In the genomic region with DNA sequence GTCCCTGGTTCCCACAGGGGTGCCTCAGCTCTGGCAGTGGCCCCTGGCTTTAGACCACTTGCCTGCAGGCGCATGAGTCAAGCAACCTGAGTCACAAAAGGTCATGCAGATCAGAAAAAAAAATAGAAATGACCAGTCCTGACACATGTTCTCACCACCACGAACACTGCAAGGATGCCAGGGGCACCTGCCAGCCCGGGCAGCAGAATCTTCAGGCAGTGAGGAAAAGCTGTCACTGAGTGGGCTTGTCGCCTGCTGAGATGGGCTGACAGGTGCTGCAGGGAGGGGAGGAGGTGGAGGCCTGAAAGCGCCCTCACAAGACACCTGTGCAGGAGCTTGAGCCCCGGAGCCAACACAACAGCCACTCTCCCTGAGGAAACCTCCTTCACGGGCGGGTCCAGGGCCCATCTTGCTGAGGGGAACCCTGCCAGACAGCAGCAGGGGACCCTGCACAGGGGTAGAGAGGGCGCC, we compare ENCODE assay signal across 15 cellular contexts. TPM values are rescaled to one million over a fixed set of nuclear protein-coding genes. Genes with fewer than 3 reads are reported as not detected.
"Had no signal": no experiment of that assay in that cellular context is flagged by ENCODE, and none has a peak within 500 bp of the region (broad histone marks: within the 10 kb centered on the region; RNA-seq: fewer than 3 reads in every experiment).

No MANE protein-coding gene starts in this region.

RNA-seq across cellular contexts. Expression of a gene that starts 25.2 kb away (rescaled TPM):
- total RNA-seq: activated CD4-positive, alpha-beta memory T cell treated with anti-CD3 and anti-CD28 coated beads for 36 hours; activated T-helper 1 cell treated with anti-CD3 and anti-CD28 coated beads, Interleukin-12 subunit alpha, Interleukin-12 subunit beta, Interleukin-2, Interleukin-4 antibody, amounts not matched to agents 30 ng/mL and 10 ng/mL and 1 ng/mL, durations not matched to agents 14 hours and 24 hours and 36 hours; body of pancreas; cardiac septum; frontal cortex; left lung; lung microvascular endothelial cell; mononuclear cell; neural crest cell; omental fat pad; pulmonary artery endothelial cell; right lobe of liver; thoracic aorta; urinary bladder had no signal
- polyA plus RNA-seq: keratinocyte had no signal
